Comparison of ENCODE assay signal across 23 cellular contexts in genomic region chr12:29008786-29009185, GRCh38.
DNase-seq lines count a peak whose midpoint lies in the region; ATAC-seq, FAIRE-seq and TF ChIP-seq lines count a peak whose summit lies in the region.
"Had no signal": no experiment of that assay in that cellular context is flagged by ENCODE, and none has a peak within 500 bp of the region (broad histone marks: within the 10 kb centered on the region; RNA-seq: fewer than 3 reads in every experiment).

No MANE protein-coding gene starts in this region.

- no peaks in the 10 kb centered on the region for H3K36me3 ChIP-seq in HCT116 (ENCODE audit: control insufficient read depth in 1 of 2, insufficient read depth in 2 of 2, low read length in 2 of 2)
- H3K36me3 ChIP-seq in keratinocyte (ENCODE audit: control insufficient read depth in 2 of 2, extremely low read depth in 1 of 2, insufficient read depth in 2 of 2, low read length in 2 of 2), result no peaks in the 10 kb centered on the region
- H3K36me3 ChIP-seq: BLaER1 had no signal

- POLR2A ChIA-PET in HCT116 (lab: Charles Lee), result no interaction called here

- TF ChIP-seq RAD21 in HCT116 (IDR thresholded peaks at IDR 0.05; ENCODE audit: low read depth), result no peak

- DNase-seq in HCT116 (ENCODE audit: low read depth, low spot score) (no peak), M059J (ENCODE audit: low read depth) (peak; percentile 42), astrocyte of the spinal cord (ENCODE audit: low read depth, low spot score) (peak; percentile 5), keratinocyte (ENCODE audit: low read depth, low spot score) (peak; percentile 11), NCI-H345 (lab: John Stamatoyannopoulos, UW) (no peak), Ammon's horn (ENCODE audit: low spot score) (no peak)
- DNase-seq: CD4-positive, CD25-positive, alpha-beta regulatory T cell; HCEC 1CT; KBM-7; NCI-H1048; NCI-H1417; NCI-H1694; NCI-H2029 treated with DMSO at 0.1 percent for 48 hours; NCI-H526 treated with DMSO at 0.1 percent for 48 hours; SIG-M5; SK-N-SH; SW 1271 had no signal

- H2AFZ ChIP-seq in HCT116 (ENCODE audit: low read depth, low read length, poor library complexity, severe bottlenecking) (no peak overlapping the region), keratinocyte (ENCODE audit: control insufficient read depth, low read length) (no peak overlapping the region)

- H3K4me3 ChIP-seq in HCT116 (replicated peaks in 1 of 2; ENCODE audit: low read depth in 1 of 2, low read length in 2 of 2), result no peak overlapping the region
- no peak overlapping the region for H3K4me3 ChIP-seq in astrocyte of the spinal cord (ENCODE audit: low read depth, low read length)
- no peak overlapping the region for H3K4me3 ChIP-seq in keratinocyte (ENCODE audit: control insufficient read depth in 2 of 3, extremely low read depth in 1 of 3, insufficient read depth in 2 of 3, low read depth in 1 of 3, low read length in 3 of 3)
- H3K4me3 ChIP-seq: BLaER1 had no signal

- peaks cover 0 to 15% of the 10 kb centered on the region in 2 experiments; a peak in 2 of 4 replicates for H3K4me1 ChIP-seq in HCT116 (ENCODE audit: control insufficient read depth in 1 of 2, insufficient read depth in 2 of 2, low read length in 2 of 2)
- H3K4me1 ChIP-seq in keratinocyte (ENCODE audit: control insufficient read depth, extremely low read depth, insufficient read depth, low read length), result peaks cover 9% of the 10 kb centered on the region

- in situ Hi-C loops in astrocyte of the spinal cord (cut with HindIII; ENCODE audit: low sequenced_read_pairs), result no loop called here

- H3K4me2 ChIP-seq in HCT116 (ENCODE audit: low read length) (peak overlapping the region; percentile 53), keratinocyte (ENCODE audit: control insufficient read depth, extremely low read depth, insufficient read depth, low read depth, low read length) (no peak overlapping the region)
- H3K4me2 ChIP-seq: BLaER1, SK-N-SH had no signal

- H3K9me2 ChIP-seq in HCT116 (ENCODE audit: insufficient read depth), result no peaks in the 10 kb centered on the region
- H3K9me2 ChIP-seq: SK-N-SH had no signal

- H3K9me3 ChIP-seq in HCT116 (ENCODE audit: control insufficient read depth in 1 of 2, insufficient read depth in 1 of 2, low read depth in 1 of 2, low read length in 2 of 2), result no peaks in the 10 kb centered on the region
- no peaks in the 10 kb centered on the region for H3K9me3 ChIP-seq in keratinocyte (ENCODE audit: control insufficient read depth, low read depth, low read length)
- H3K9me3 ChIP-seq: SK-N-SH had no signal

- dilution Hi-C loops in keratinocyte (cut with MboI; ENCODE audit: extremely low pct_ligation_motif_present, low sequenced_read_pairs), result no loop called here

- intact Hi-C loops in HCT116 (cut with micrococcal nuclease), result no loop called here

- H3K79me2 ChIP-seq in HCT116 (ENCODE audit: insufficient read depth, low read length) (no peaks in the 10 kb centered on the region), keratinocyte (ENCODE audit: control insufficient read depth, insufficient read depth, low read length) (no peaks in the 10 kb centered on the region)

- RAD21 ChIA-PET in HCT116 (lab: Charles Lee; ENCODE audit: low non-redundant PET in 1 of 2, low total read pairs in 2 of 2, uncharacterized antibody in 2 of 2, unreplicated experiment in 2 of 2), result no interaction called here

- FAIRE-seq in keratinocyte (lab: Jason Lieb, UNC), result peak; percentile 74
- FAIRE-seq: D721Med, GM18507, H1 had no signal

- TF ChIP-seq CTCF in HCT116 (IDR thresholded peaks at IDR 0.05 in 2 of 3, conservative IDR thresholded peaks at IDR 0.05 in 1 of 3; ENCODE audit: borderline replicate concordance in 1 of 3, insufficient read depth in 1 of 3, low read depth in 2 of 3, low read length in 2 of 3) (no peak), astrocyte of the spinal cord (IDR thresholded peaks at IDR 0.05; ENCODE audit: low read depth, low read length) (no peak), keratinocyte (optimal IDR thresholded peaks at IDR 0.05 in 1 of 3, IDR thresholded peaks at IDR 0.05 in 1 of 3, conservative IDR thresholded peaks at IDR 0.05 in 1 of 3; ENCODE audit: extremely low read depth in 1 of 3, insufficient read depth in 2 of 3, low read length in 3 of 3) (no peak)

- no peaks in the 10 kb centered on the region for H3K27me3 ChIP-seq in HCT116 (ENCODE audit: insufficient read depth, low read length)
- H3K27me3 ChIP-seq in keratinocyte (ENCODE audit: control insufficient read depth, extremely low read depth, insufficient read depth, low read length), result no peaks in the 10 kb centered on the region
- H3K27me3 ChIP-seq: BLaER1 had no signal

- TF ChIP-seq POLR2A in HCT116 (IDR thresholded peaks at IDR 0.05; ENCODE audit: borderline replicate concordance, extremely low read depth, insufficient read depth, insufficient read length), result no peak

- no peaks in the 10 kb centered on the region for H3K9me1 ChIP-seq in keratinocyte (ENCODE audit: control insufficient read depth, extremely low read depth, insufficient read depth, low read length)

- H3K9ac ChIP-seq in HCT116 (ENCODE audit: low read length) (no peak overlapping the region), keratinocyte (ENCODE audit: control insufficient read depth, extremely low read depth, insufficient read depth, low read length) (no peak overlapping the region)
- H3K9ac ChIP-seq: BLaER1, SK-N-SH had no signal

- CTCF ChIA-PET in HCT116 (lab: Charles Lee), result no interaction called here

- H4K20me1 ChIP-seq in HCT116 (ENCODE audit: insufficient read depth), result no peaks in the 10 kb centered on the region
- H4K20me1 ChIP-seq in keratinocyte (ENCODE audit: control insufficient read depth, extremely low read depth, insufficient read depth, low read length), result no peaks in the 10 kb centered on the region
- H4K20me1 ChIP-seq: BLaER1 had no signal

- ATAC-seq in HCT116, result no peak; the same call in 1 of the 2 replicates
- ATAC-seq in HG02970 (IDR thresholded peaks at IDR 0.05; ENCODE audit: low FRiP score, unreplicated experiment), result no peak
- ATAC-seq: Panc1 had no signal

- H3K27ac ChIP-seq in HCT116 (ENCODE audit: low read depth, low read length) (no peak overlapping the region), keratinocyte (ENCODE audit: control insufficient read depth, insufficient read depth, low read length) (peak overlapping the region; percentile 25)
- H3K27ac ChIP-seq: BLaER1 had no signal

- no TSS peak for BruUV-seq in HCT116 (replicated peaks; lab: Mats Ljungman, UMichigan)

TF ChIP-seq in HCT116, 20 proteins besides CTCF, POLR2A, EP300 and RAD21:
- no peak for TF ChIP-seq CBX3 (IDR thresholded peaks at IDR 0.05; ENCODE audit: low read depth)
- TF ChIP-seq YY1 (IDR thresholded peaks at IDR 0.05; ENCODE audit: extremely low read depth, insufficient replicate concordance, low read depth, low read length), result no peak
- TF ChIP-seq FOSL1 (IDR thresholded peaks at IDR 0.05; ENCODE audit: low read depth), result peak; percentile 35; the same call in 1 of the 2 replicates

Comparison
In these comparisons a context has a peak if more than half of its experiments do, and no peak if none do; other contexts are left out.
1. DNase-seq: peak in M059J (single experiment), astrocyte of the spinal cord (single experiment) and keratinocyte (single experiment); none in HCT116 (single experiment), NCI-H345 (single experiment) and Ammon's horn (single experiment).